In the genomic region with DNA sequence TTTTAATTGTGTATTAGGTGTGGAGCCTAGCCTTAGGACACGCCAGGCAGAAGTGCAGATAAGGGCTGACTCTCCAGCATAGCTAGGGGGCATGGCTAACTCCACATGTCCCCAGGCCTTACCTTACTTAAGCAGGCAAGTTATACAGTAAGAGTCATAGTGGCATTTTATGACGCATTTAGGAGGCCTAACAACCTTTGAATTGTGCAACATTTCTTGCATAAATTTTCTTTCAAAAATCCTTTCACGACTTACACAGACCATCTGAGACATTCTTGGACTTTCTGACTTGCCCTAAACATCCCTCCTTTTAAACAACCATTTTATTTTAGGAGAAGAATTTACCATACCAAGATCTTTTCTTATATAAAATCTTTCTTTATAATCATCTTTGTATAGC, we compare ENCODE assay signal across 25 cellular contexts.
"Had no signal": no experiment of that assay in that cellular context is flagged by ENCODE, and none has a peak within 500 bp of the region (broad histone marks: within the 10 kb centered on the region; RNA-seq: fewer than 3 reads in every experiment).

No MANE protein-coding gene starts in this region.

- H3K4me1 ChIP-seq: breast epithelium, gastrocnemius medialis, prostate gland, thyroid gland had no signal

- H3K4me3 ChIP-seq: breast epithelium, gastrocnemius medialis, pancreas, prostate gland, sigmoid colon, thyroid gland had no signal

- H3K9me3 ChIP-seq: breast epithelium, gastrocnemius medialis, pancreas, prostate gland, sigmoid colon, thyroid gland had no signal

- H3K27me3 ChIP-seq: breast epithelium, gastrocnemius medialis, pancreas, sigmoid colon, thyroid gland had no signal

- ATAC-seq: activated naive CD8-positive, alpha-beta T cell treated with anti-CD3 and anti-CD28 coated beads, Interleukin-2, amount 50 U/mL, for 24 hours; gastrocnemius medialis; left cardiac atrium; naive thymus-derived CD8-positive, alpha-beta T cell; pancreas; stimulated activated effector memory CD8-positive, alpha-beta T cell treated with anti-CD3 and anti-CD28 coated beads, Interleukin-12 subunit alpha, Interleukin-12 subunit beta, amount 100 ng/mL, for 72 hours; WTC11 had no signal

- DNase-seq: activated CD4-positive, alpha-beta memory T cell treated with anti-CD3 and anti-CD28 coated beads, Interleukin-2, amount 10 ng/mL, durations not matched to agents 7 days and 5 days; activated CD4-positive, alpha-beta T cell treated with anti-CD3 and anti-CD28 coated beads for 1 hour; activated CD4-positive, alpha-beta T cell treated with anti-CD3 and anti-CD28 coated beads, Interleukin-2, amount 10 ng/mL, durations not matched to agents 7 days and 5 days; activated CD8-positive, alpha-beta memory T cell treated with anti-CD3 and anti-CD28 coated beads, Interleukin-2, amount 50 U/mL, for 48 hours; activated naive CD8-positive, alpha-beta T cell treated with anti-CD3 and anti-CD28 coated beads, Interleukin-2, amount 50 U/mL, for 24 hours; activated T-cell treated with anti-CD3 and anti-CD28 coated beads, Interleukin-2, amount 50 U/mL, for 24 hours; central memory CD4-positive, alpha-beta T cell; effector CD4-positive, alpha-beta T cell; gastrocnemius medialis; glutamatergic neuron; islet precursor cell; left cardiac atrium; naive thymus-derived CD8-positive, alpha-beta T cell; nucleus accumbens; pancreas; sigmoid colon; small intestine; stimulated activated CD4-positive, alpha-beta T cell treated with anti-CD3 and anti-CD28 coated beads, Interleukin-4, amount 100 ng/mL, for 24 hours; SW 1271; T-helper 9 cell; thyroid gland had no signal

- FAIRE-seq: small intestine had no signal

- H3K27ac ChIP-seq: breast epithelium, gastrocnemius medialis, prostate gland, sigmoid colon, thyroid gland had no signal

- H3K36me3 ChIP-seq: breast epithelium, gastrocnemius medialis, pancreas, prostate gland, sigmoid colon, thyroid gland had no signal
